ENCODE assay signal across 13 cellular contexts in the genomic region with DNA sequence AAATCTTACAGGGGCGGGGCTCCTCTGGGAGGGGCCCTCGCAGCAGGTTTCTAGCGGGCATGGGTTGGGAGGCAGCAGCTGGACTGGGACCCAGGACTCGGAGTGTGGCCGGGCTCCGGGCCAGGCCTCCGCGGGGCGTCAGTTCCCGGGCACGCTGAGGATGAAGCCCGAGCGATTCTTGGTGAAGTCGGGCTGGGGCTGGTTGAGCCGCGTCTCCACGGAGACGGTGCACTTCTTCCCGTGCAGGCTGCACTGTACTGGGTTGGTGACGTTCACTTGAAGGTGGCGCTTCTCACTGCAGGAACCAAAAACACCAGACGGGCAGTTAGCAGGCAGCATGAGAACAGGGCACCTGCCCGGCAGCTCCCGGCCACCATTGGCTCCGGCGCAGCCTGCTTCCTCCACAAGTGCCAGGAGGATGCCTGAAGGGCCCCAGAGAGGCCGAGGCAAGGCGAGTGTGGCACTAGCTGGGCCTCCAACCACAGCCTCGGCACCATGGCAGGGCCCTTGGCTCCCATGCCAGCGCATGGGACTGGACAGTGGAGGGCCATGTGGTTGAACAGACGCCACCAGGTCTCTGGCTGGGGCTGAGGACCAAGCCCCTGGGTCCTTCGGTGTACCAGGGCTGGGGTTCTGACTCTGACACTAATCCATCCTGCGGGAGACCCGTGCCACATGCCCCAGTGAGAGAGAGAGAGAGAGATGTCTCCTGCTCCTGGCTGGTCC. TPM values are rescaled to one million over a fixed set of nuclear protein-coding genes. Genes with fewer than 3 reads are reported as not detected.
A peak's percentile ranks its signal among the peaks of the same experiment; 100 is the strongest.
DNase-seq lines count a peak whose midpoint lies in the region; ATAC-seq, FAIRE-seq and TF ChIP-seq lines count a peak whose summit lies in the region.
"Had no signal": no experiment of that assay in that cellular context is flagged by ENCODE, and none has a peak within 500 bp of the region (broad histone marks: within the 10 kb centered on the region; RNA-seq: fewer than 3 reads in every experiment).

No MANE protein-coding gene starts in this region.

- no peak overlapping the region for H3K4me3 Mint-ChIP-seq in stimulated activated effector memory CD8-positive, alpha-beta T cell treated with anti-CD3 and anti-CD28 coated beads, Interleukin-12 subunit alpha, Interleukin-12 subunit beta, amount 100 ng/mL, for 72 hours

- no peaks in the 10 kb centered on the region for H3K4me1 ChIP-seq in right lobe of liver
- peaks cover 12% of the 10 kb centered on the region; the same call in 1 of the 2 replicates for H3K4me1 ChIP-seq in HepG2 (ENCODE audit: insufficient read depth, low read length)

- TF ChIP-seq POLR2A in right lobe of liver (IDR thresholded peaks at IDR 0.05) (no peak), HepG2 (IDR thresholded peaks at IDR 0.05; ENCODE audit: insufficient read depth in 1 of 2, low read depth in 2 of 2, low read length in 2 of 2) (no peak)

- in situ Hi-C loops in HepG2 (cut with HindIII; ENCODE audit: extremely low pct_ligation_motif_present, low pct_unique_long_range_greater_than_20kb), result no loop called here

- WGBS in right lobe of liver (ENCODE audit: insufficient coverage, low coverage, low lambda C conversion rate, missing lambda C conversion rate), result 82% methylated on average over 3 of the region's 34 CpGs
- WGBS in HepG2 (ENCODE audit: low lambda C conversion rate), result 85% methylated on average over 8 of the region's 34 CpGs

- no peaks in the 10 kb centered on the region for H3K36me3 ChIP-seq in right lobe of liver
- peaks cover 2 to 4% of the 10 kb centered on the region in 2 experiments; a peak in 2 of 5 replicates for H3K36me3 ChIP-seq in HepG2 (replicated peaks in 1 of 2; ENCODE audit: control insufficient read depth in 1 of 2, insufficient read depth in 2 of 2, low read length in 2 of 2)

- H3K9me3 ChIP-seq in right lobe of liver (no peaks in the 10 kb centered on the region), HepG2 (ENCODE audit: low read length) (no peaks in the 10 kb centered on the region)
- H3K9me3 ChIP-seq: body of pancreas, stomach had no signal

- BruUV-seq in HepG2 (replicated peaks; lab: Mats Ljungman, UMichigan), result no TSS peak

- peaks cover 13% of the 10 kb centered on the region for H3K36me3 Mint-ChIP-seq in stimulated activated effector memory CD8-positive, alpha-beta T cell treated with anti-CD3 and anti-CD28 coated beads, Interleukin-12 subunit alpha, Interleukin-12 subunit beta, amount 100 ng/mL, for 72 hours

- H3K4me1 Mint-ChIP-seq in stimulated activated effector memory CD8-positive, alpha-beta T cell treated with anti-CD3 and anti-CD28 coated beads, Interleukin-12 subunit alpha, Interleukin-12 subunit beta, amount 100 ng/mL, for 72 hours, result peaks cover 21% of the 10 kb centered on the region

- no peak overlapping the region for H3K27ac Mint-ChIP-seq in stimulated activated effector memory CD8-positive, alpha-beta T cell treated with anti-CD3 and anti-CD28 coated beads, Interleukin-12 subunit alpha, Interleukin-12 subunit beta, amount 100 ng/mL, for 72 hours

- no peak for TF ChIP-seq CTCF in right lobe of liver (IDR thresholded peaks at IDR 0.05)
- no peak for TF ChIP-seq CTCF in HepG2 (CRISPR knock-in tag; IDR thresholded peaks at IDR 0.05)

- peak in 1 of 3 donors; percentile 55 for DNase-seq in right lobe of liver
- no peak for DNase-seq in HepG2 (ENCODE audit: low spot score)
- DNase-seq in NCI-H524 treated with DMSO at 0.1 percent for 48 hours (lab: John Stamatoyannopoulos, UW), result peak; percentile 27
- DNase-seq in stimulated activated effector memory CD8-positive, alpha-beta T cell treated with anti-CD3 and anti-CD28 coated beads, Interleukin-12 subunit alpha, Interleukin-12 subunit beta, amount 100 ng/mL, for 72 hours (ENCODE audit: low spot score in 2 of 2), result no peak
- DNase-seq: activated CD4-positive, alpha-beta T cell treated with anti-CD3 and anti-CD28 coated beads for 1 hour; PC-3; stomach had no signal

- intact Hi-C loops in right lobe of liver (cut with DNase I), result no loop called here
- intact Hi-C loops in HepG2 (cut with micrococcal nuclease; ENCODE audit: unreplicated experiment), result no loop called here

- no peak for TF ChIP-seq RAD21 in HepG2 (CRISPR knock-in tag; IDR thresholded peaks at IDR 0.05)

- no peaks in the 10 kb centered on the region for H3K9me3 Mint-ChIP-seq in stimulated activated effector memory CD8-positive, alpha-beta T cell treated with anti-CD3 and anti-CD28 coated beads, Interleukin-12 subunit alpha, Interleukin-12 subunit beta, amount 100 ng/mL, for 72 hours

- TF ChIP-seq EP300 in HepG2 (IDR thresholded peaks at IDR 0.05; ENCODE audit: low read depth in 2 of 2, low read length in 2 of 2) (no peak), HepG2 (CRISPR knock-in tag; IDR thresholded peaks at IDR 0.05; ENCODE audit: borderline replicate concordance) (no peak)

- no peaks in the 10 kb centered on the region for H3K79me2 ChIP-seq in HepG2 (ENCODE audit: insufficient read depth, low read length)

- FAIRE-seq in HepG2 (lab: Jason Lieb, UNC), result no peak

- H3K4me3 ChIP-seq in right lobe of liver, result no peak overlapping the region
- no peak overlapping the region for H3K4me3 ChIP-seq in HepG2 (replicated peaks in 1 of 3; ENCODE audit: insufficient read depth in 1 of 3, low read depth in 2 of 3, low read length in 3 of 3)
- H3K4me3 ChIP-seq: body of pancreas, skin epidermis, stomach had no signal

- no peak overlapping the region for H3K9ac ChIP-seq in HepG2 (ENCODE audit: insufficient read depth, low read depth, low read length)

- CTCF ChIA-PET in HepG2 (lab: Yijun Ruan, JAX; ENCODE audit: low intra/inter-chr PET ratio, low total read pairs), result no interaction called here

- POLR2A ChIA-PET in HepG2 (lab: Yijun Ruan, JAX), result no interaction called here

- H2AFZ ChIP-seq in HepG2 (ENCODE audit: low read length), result no peak overlapping the region

- H3K27me3 ChIP-seq in right lobe of liver (no peaks in the 10 kb centered on the region), HepG2 (ENCODE audit: control insufficient read depth in 1 of 2, insufficient read depth in 2 of 2, low read length in 2 of 2) (no peaks in the 10 kb centered on the region)
- H3K27me3 ChIP-seq: body of pancreas, stomach had no signal

- ATAC-seq in right lobe of liver, result peak in 3 of 4 donors; percentile 33 to 53 (median 42)
- no peak; the same call in 1 of the 3 replicates for ATAC-seq in HepG2
- no peak for ATAC-seq in HG03342 (IDR thresholded peaks at IDR 0.05; ENCODE audit: unreplicated experiment)
- ATAC-seq in GM19455 (IDR thresholded peaks at IDR 0.05; ENCODE audit: unreplicated experiment), result no peak
- no peak for ATAC-seq in HG03354 (IDR thresholded peaks at IDR 0.05; ENCODE audit: poor library complexity, severe bottlenecking, unreplicated experiment)
- ATAC-seq in stimulated activated effector memory CD8-positive, alpha-beta T cell treated with anti-CD3 and anti-CD28 coated beads, Interleukin-12 subunit alpha, Interleukin-12 subunit beta, amount 100 ng/mL, for 72 hours, result no peak
- ATAC-seq: PC-3 had no signal

- H4K20me1 ChIP-seq in HepG2 (ENCODE audit: insufficient read depth, low read length), result no peaks in the 10 kb centered on the region

- H3K27ac ChIP-seq in right lobe of liver (no peak overlapping the region), HepG2 (ENCODE audit: extremely low read length, insufficient read depth, low read length) (no peak overlapping the region), cingulate gyrus (ENCODE audit: low read depth, low read length) (peak overlapping the region; percentile 79)
- H3K27ac ChIP-seq: body of pancreas, stomach had no signal

- no peak overlapping the region for H3K4me2 ChIP-seq in HepG2 (ENCODE audit: low read depth, low read length)

RNA-seq across cellular contexts. Expression of a gene that starts 8.0 kb away (rescaled TPM):
- total RNA-seq in right lobe of liver (under 1 TPM; 0.37 to 0.90 (median 0.48) TPM), HepG2 (2016; rRNA removed; fragmentation: Illumina TruSeq; extraction: Trizol) (2.5 and 3.9 TPM in 2 replicates)
- total RNA-seq in HepG2 (2016; cell fraction: cytosol; rRNA removed; fragmentation: Illumina TruSeq; extraction: Trizol; ENCODE audit: low read depth), result 0.71 TPM in 2 replicates
- 2.2 and 3.5 TPM in 2 replicates for total RNA-seq in HepG2 (2016; cell fraction: insoluble cytoplasmic fraction; rRNA removed; fragmentation: Illumina TruSeq; extraction: Trizol)
- 2.5 and 3.2 TPM in 2 replicates for total RNA-seq in HepG2 (2016; cell fraction: membrane; rRNA removed; fragmentation: Illumina TruSeq; extraction: Trizol)
- 4.4 and 5.2 TPM in 2 replicates for total RNA-seq in HepG2 (2016; cell fraction: nucleus; rRNA removed; fragmentation: Illumina TruSeq; extraction: Trizol)
- polyA plus RNA-seq in HepG2 (2011; rRNA removed), result 1.1 and 1.4 TPM in 2 replicates
- polyA plus RNA-seq in HepG2 (2011; cell fraction: cytosol; rRNA removed), result 1.0 and 1.1 TPM in 2 replicates
- 3.4 and 3.9 TPM in 2 replicates for polyA plus RNA-seq in HepG2 (2011; cell fraction: nucleus; rRNA removed)
- polyA plus RNA-seq in HepG2 (2012), result 2.0 and 2.1 TPM in 2 replicates
- polyA plus RNA-seq in HepG2 (2016; cell fraction: cytosol; fragmentation: Illumina TruSeq; extraction: Trizol; ENCODE audit: low read depth), result 0.42 and 0.75 TPM in 2 replicates
- polyA plus RNA-seq in HepG2 (2016; cell fraction: insoluble cytoplasmic fraction; fragmentation: Illumina TruSeq; extraction: Trizol; ENCODE audit: low read depth), result 2.5 and 3.0 TPM in 2 replicates
- 1.6 and 1.9 TPM in 2 replicates for polyA plus RNA-seq in HepG2 (2016; cell fraction: membrane; fragmentation: Illumina TruSeq; extraction: Trizol; ENCODE audit: low read depth)
- 8.0 and 8.4 TPM in 2 replicates for polyA plus RNA-seq in HepG2 (2016; cell fraction: nucleus; fragmentation: Illumina TruSeq; extraction: Trizol; ENCODE audit: insufficient read depth, low read depth)
- 0.37 and 4.7 TPM in 2 replicates for polyA minus RNA-seq in HepG2 (2011; rRNA and poly(A)+ RNA removed; ENCODE audit: low replicate concordance)
- polyA minus RNA-seq in HepG2 (2011; cell fraction: cytosol; rRNA and poly(A)+ RNA removed), result 1.1 and 1.7 TPM in 2 replicates
- 2.4 and 2.6 TPM in 2 replicates for polyA minus RNA-seq in HepG2 (2011; cell fraction: nucleus; rRNA and poly(A)+ RNA removed)

RNA-seq across cellular contexts. Expression of a gene that starts 50.5 kb away (rescaled TPM):
- total RNA-seq in right lobe of liver (10 to 100 TPM; 45.7 to 61.3 (median 51.6) TPM), HepG2 (2016; rRNA removed; fragmentation: Illumina TruSeq; extraction: Trizol) (152 and 233 TPM in 2 replicates)
- total RNA-seq in HepG2 (2016; cell fraction: cytosol; rRNA removed; fragmentation: Illumina TruSeq; extraction: Trizol; ENCODE audit: low read depth), result 29.1 and 33.4 TPM in 2 replicates
- 171 and 231 TPM in 2 replicates for total RNA-seq in HepG2 (2016; cell fraction: insoluble cytoplasmic fraction; rRNA removed; fragmentation: Illumina TruSeq; extraction: Trizol)
- 55.8 and 64.2 TPM in 2 replicates for total RNA-seq in HepG2 (2016; cell fraction: membrane; rRNA removed; fragmentation: Illumina TruSeq; extraction: Trizol)
- 97.0 and 99.3 TPM in 2 replicates for total RNA-seq in HepG2 (2016; cell fraction: nucleus; rRNA removed; fragmentation: Illumina TruSeq; extraction: Trizol)
- polyA plus RNA-seq in HepG2 (2011; rRNA removed), result 64.2 and 69.8 TPM in 2 replicates
- polyA plus RNA-seq in HepG2 (2011; cell fraction: cytosol; rRNA removed), result 43.9 and 49.0 TPM in 2 replicates
- 28.9 and 39.9 TPM in 2 replicates for polyA plus RNA-seq in HepG2 (2011; cell fraction: nucleus; rRNA removed)
- 87.5 and 91.8 TPM in 2 replicates for polyA plus RNA-seq in HepG2 (2012)
- polyA plus RNA-seq in HepG2 (2016; cell fraction: cytosol; fragmentation: Illumina TruSeq; extraction: Trizol; ENCODE audit: low read depth), result 21.5 TPM in 2 replicates
- polyA plus RNA-seq in HepG2 (2016; cell fraction: insoluble cytoplasmic fraction; fragmentation: Illumina TruSeq; extraction: Trizol; ENCODE audit: low read depth), result 239 and 241 TPM in 2 replicates
- polyA plus RNA-seq in HepG2 (2016; cell fraction: membrane; fragmentation: Illumina TruSeq; extraction: Trizol; ENCODE audit: low read depth), result 30.8 and 34.3 TPM in 2 replicates
- 123 and 137 TPM in 2 replicates for polyA plus RNA-seq in HepG2 (2016; cell fraction: nucleus; fragmentation: Illumina TruSeq; extraction: Trizol; ENCODE audit: insufficient read depth, low read depth)
- 77.9 and 189 TPM in 2 replicates for polyA minus RNA-seq in HepG2 (2011; rRNA and poly(A)+ RNA removed; ENCODE audit: low replicate concordance)
- 61.4 and 62.0 TPM in 2 replicates for polyA minus RNA-seq in HepG2 (2011; cell fraction: cytosol; rRNA and poly(A)+ RNA removed)
- 91.0 and 95.6 TPM in 2 replicates for polyA minus RNA-seq in HepG2 (2011; cell fraction: nucleus; rRNA and poly(A)+ RNA removed)

Comparison
In these comparisons a context has a peak if more than half of its experiments do, and no peak if none do; other contexts are left out.
1. ATAC-seq: peak in right lobe of liver (3 of 4); none in HepG2 (single experiment), HG03342 (single experiment), GM19455 (single experiment), HG03354 (single experiment) and stimulated activated effector memory CD8-positive, alpha-beta T cell treated with anti-CD3 and anti-CD28 coated beads, Interleukin-12 subunit alpha, Interleukin-12 subunit beta, amount 100 ng/mL, for 72 hours (single experiment).